19 cellular contexts compared by ENCODE assay signal in the genomic region with DNA sequence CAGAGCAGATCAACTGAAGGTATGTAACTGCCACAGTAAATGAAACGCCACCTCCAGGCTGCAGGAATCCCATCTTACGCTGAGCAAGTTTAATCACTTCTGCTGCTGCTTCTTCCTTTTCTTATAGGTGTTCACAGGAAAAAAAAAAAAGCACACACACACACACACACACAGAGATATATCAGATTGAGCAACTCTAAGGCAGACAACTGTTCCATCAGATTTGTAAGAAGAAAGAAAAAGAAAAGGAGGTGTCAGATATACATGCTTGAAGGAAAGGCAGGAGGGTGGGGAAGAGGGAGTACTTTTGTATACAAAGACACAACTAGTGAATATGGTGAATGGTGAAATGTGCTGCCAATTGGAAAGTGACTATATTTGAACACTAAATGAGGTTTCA. TPM values are rescaled to one million over a fixed set of nuclear protein-coding genes. Genes with fewer than 3 reads are reported as not detected.
A peak's percentile ranks its signal among the peaks of the same experiment; 100 is the strongest.
DNase-seq lines count a peak whose midpoint lies in the region; ATAC-seq and TF ChIP-seq lines count a peak whose summit lies in the region.
"Had no signal": no experiment of that assay in that cellular context is flagged by ENCODE, and none has a peak within 500 bp of the region (broad histone marks: within the 10 kb centered on the region; RNA-seq: fewer than 3 reads in every experiment).

No MANE protein-coding gene starts in this region.

- WGBS in heart right ventricle, 2 donors, result 87 to 97% methylated on average over 2 of the region's 2 CpGs
- WGBS in right lobe of liver (ENCODE audit: insufficient coverage, low coverage, low lambda C conversion rate, missing lambda C conversion rate), result 92% methylated on average over 2 of the region's 2 CpGs

- H3K4me3 ChIP-seq in heart right ventricle (no peak overlapping the region), breast epithelium (no peak overlapping the region), stomach smooth muscle (ENCODE audit: low read length in 2 of 2) (peak overlapping the region in 1 of 2 donors; percentile 29), right lobe of liver (no peak overlapping the region)

- H3K4me1 Mint-ChIP-seq in neural crest cell, result peaks cover 37% of the 10 kb centered on the region

- TF ChIP-seq POLR2A in breast epithelium (IDR thresholded peaks at IDR 0.05), result no peak
- no peak for TF ChIP-seq POLR2A in right lobe of liver (IDR thresholded peaks at IDR 0.05)

- ATAC-seq in heart right ventricle (peak in 2 of 8 donors; percentile 13 to 16), left cardiac atrium (no peak), right lobe of liver (no peak), SK-N-SH treated with all-trans-retinoic acid at 6 μM for 48 hours (no peak)
- ATAC-seq: activated CD8-positive, alpha-beta memory T cell treated with anti-CD3 and anti-CD28 coated beads, Interleukin-2, amount 10 ng/mL, durations not matched to agents 7 days and 5 days; foreskin keratinocyte had no signal

- H3K9me3 ChIP-seq in heart right ventricle, result no peaks in the 10 kb centered on the region
- H3K9me3 ChIP-seq in breast epithelium, result no peaks in the 10 kb centered on the region
- no peaks in the 10 kb centered on the region for H3K9me3 ChIP-seq in stomach smooth muscle (ENCODE audit: control insufficient read depth in 2 of 2, low read length in 2 of 2)
- no peaks in the 10 kb centered on the region for H3K9me3 ChIP-seq in right lobe of liver

- TF ChIP-seq CTCF in heart right ventricle (IDR thresholded peaks at IDR 0.05), result no peak
- TF ChIP-seq CTCF in breast epithelium (IDR thresholded peaks at IDR 0.05), result no peak
- no peak for TF ChIP-seq CTCF in neural crest cell (conservative IDR thresholded peaks at IDR 0.05)
- TF ChIP-seq CTCF in right lobe of liver (IDR thresholded peaks at IDR 0.05), result no peak

- H3K27ac Mint-ChIP-seq in neural crest cell (ENCODE audit: unreplicated experiment), result peak overlapping the region; percentile 38

- peaks cover 0 to 57% (median 0%) of the 10 kb centered on the region in 9 donors for H3K36me3 ChIP-seq in heart right ventricle
- H3K36me3 ChIP-seq in breast epithelium, result no peaks in the 10 kb centered on the region
- H3K36me3 ChIP-seq in stomach smooth muscle (ENCODE audit: control insufficient read depth in 2 of 2, insufficient read depth in 2 of 2, low read length in 2 of 2), result peaks cover 5 to 7% of the 10 kb centered on the region in 2 donors
- peaks cover 0 to 1% (median 0%) of the 10 kb centered on the region in 4 donors for H3K36me3 ChIP-seq in right lobe of liver

- H3K36me3 Mint-ChIP-seq in neural crest cell (ENCODE audit: low read depth), result peaks cover 3% of the 10 kb centered on the region

- H3K27ac ChIP-seq in heart right ventricle (peak overlapping the region in 6 of 10 donors; percentile 7 to 80 (median 53)), breast epithelium (peak overlapping the region; percentile 40 to 70), stomach smooth muscle (ENCODE audit: low read length) (peak overlapping the region; percentile 66), right lobe of liver (no peak overlapping the region)
- H3K27ac ChIP-seq: foreskin keratinocyte had no signal

- H3K27me3 ChIP-seq in heart right ventricle (no peaks in the 10 kb centered on the region), breast epithelium (no peaks in the 10 kb centered on the region), stomach smooth muscle (ENCODE audit: control insufficient read depth in 1 of 2, insufficient read depth in 2 of 2, low read length in 2 of 2) (no peaks in the 10 kb centered on the region), right lobe of liver (no peaks in the 10 kb centered on the region)
- H3K27me3 ChIP-seq: foreskin keratinocyte had no signal

- H3K27me3 Mint-ChIP-seq in neural crest cell (ENCODE audit: low read depth), result no peaks in the 10 kb centered on the region
- H3K27me3 Mint-ChIP-seq: activated CD8-positive, alpha-beta memory T cell treated with anti-CD3 and anti-CD28 coated beads, Interleukin-2, amount 10 ng/mL, durations not matched to agents 7 days and 5 days; CD4-positive, CD25-positive, alpha-beta regulatory T cell had no signal

- peaks cover 0 to 40% (median 17%) of the 10 kb centered on the region in 9 donors for H3K4me1 ChIP-seq in heart right ventricle
- H3K4me1 ChIP-seq in breast epithelium, result peaks cover 0 to 11% of the 10 kb centered on the region in 2 donors
- H3K4me1 ChIP-seq in stomach smooth muscle (ENCODE audit: control insufficient read depth, insufficient read depth, low read length), result peaks cover 18% of the 10 kb centered on the region
- H3K4me1 ChIP-seq in right lobe of liver, result no peaks in the 10 kb centered on the region
- H3K4me1 ChIP-seq: foreskin keratinocyte had no signal

- no peak overlapping the region for H3K4me3 Mint-ChIP-seq in neural crest cell

- DNase-seq in heart right ventricle, result no peak
- no peak for DNase-seq in left cardiac atrium
- no peak for DNase-seq in breast epithelium (ENCODE audit: low spot score in 2 of 2)
- no peak for DNase-seq in neural crest cell (ENCODE audit: low read depth, low spot score)
- no peak for DNase-seq in HCEC 1CT
- no peak for DNase-seq in right lobe of liver
- DNase-seq: ACHN; activated CD4-positive, alpha-beta T cell treated with anti-CD3 and anti-CD28 coated beads for 4 hours; activated CD8-positive, alpha-beta memory T cell treated with anti-CD3 and anti-CD28 coated beads, Interleukin-2, amount 10 ng/mL, durations not matched to agents 7 days and 5 days; CD4-positive, CD25-positive, alpha-beta regulatory T cell; foreskin keratinocyte; kidney glomerular epithelial cell; NCI-H146; NCI-H2227 treated with DMSO at 0.1 percent for 48 hours; NCI-H774; SHP77 had no signal

- intact Hi-C loops in heart right ventricle (cut with DNase I), result no loop called here
- intact Hi-C loops in left cardiac atrium (cut with DNase I), result no loop called here
- intact Hi-C loops in breast epithelium (cut with DNase I; ENCODE audit: low total_unique reads), result no loop called here
- intact Hi-C loops in right lobe of liver (cut with DNase I), result no loop called here

- no peak overlapping the region for H3K9ac ChIP-seq in stomach smooth muscle (ENCODE audit: low read length in 2 of 2)

- no peaks in the 10 kb centered on the region for H3K9me3 Mint-ChIP-seq in neural crest cell
- H3K9me3 Mint-ChIP-seq: activated T-helper 2 cell treated with anti-CD3 and anti-CD28 coated beads, Interferon-gamma antibody, Interleukin-2, Interleukin-4, amounts not matched to agents 10 μg/mL and 5 μg/mL and 100 μg/mL, durations not matched to agents 14 hours and 24 hours and 36 hours; CD4-positive, CD25-positive, alpha-beta regulatory T cell had no signal

TF ChIP-seq in SK-N-SH treated with all-trans-retinoic acid at 6 μM for 48 hours, 23 proteins besides CTCF, POLR2A, EP300 and RAD21:
- no peak for TF ChIP-seq CSDC2 (CRISPR knock-in tag; IDR thresholded peaks at IDR 0.05)
- no peak for TF ChIP-seq ZNF565 (CRISPR knock-in tag; conservative IDR thresholded peaks at IDR 0.05; ENCODE audit: low read depth)
- TF ChIP-seq RARB (CRISPR knock-in tag; IDR thresholded peaks at IDR 0.05), result no peak
- no peak for TF ChIP-seq PPARA (CRISPR knock-in tag; IDR thresholded peaks at IDR 0.05; ENCODE audit: borderline replicate concordance)
- TF ChIP-seq, protein P1, sequence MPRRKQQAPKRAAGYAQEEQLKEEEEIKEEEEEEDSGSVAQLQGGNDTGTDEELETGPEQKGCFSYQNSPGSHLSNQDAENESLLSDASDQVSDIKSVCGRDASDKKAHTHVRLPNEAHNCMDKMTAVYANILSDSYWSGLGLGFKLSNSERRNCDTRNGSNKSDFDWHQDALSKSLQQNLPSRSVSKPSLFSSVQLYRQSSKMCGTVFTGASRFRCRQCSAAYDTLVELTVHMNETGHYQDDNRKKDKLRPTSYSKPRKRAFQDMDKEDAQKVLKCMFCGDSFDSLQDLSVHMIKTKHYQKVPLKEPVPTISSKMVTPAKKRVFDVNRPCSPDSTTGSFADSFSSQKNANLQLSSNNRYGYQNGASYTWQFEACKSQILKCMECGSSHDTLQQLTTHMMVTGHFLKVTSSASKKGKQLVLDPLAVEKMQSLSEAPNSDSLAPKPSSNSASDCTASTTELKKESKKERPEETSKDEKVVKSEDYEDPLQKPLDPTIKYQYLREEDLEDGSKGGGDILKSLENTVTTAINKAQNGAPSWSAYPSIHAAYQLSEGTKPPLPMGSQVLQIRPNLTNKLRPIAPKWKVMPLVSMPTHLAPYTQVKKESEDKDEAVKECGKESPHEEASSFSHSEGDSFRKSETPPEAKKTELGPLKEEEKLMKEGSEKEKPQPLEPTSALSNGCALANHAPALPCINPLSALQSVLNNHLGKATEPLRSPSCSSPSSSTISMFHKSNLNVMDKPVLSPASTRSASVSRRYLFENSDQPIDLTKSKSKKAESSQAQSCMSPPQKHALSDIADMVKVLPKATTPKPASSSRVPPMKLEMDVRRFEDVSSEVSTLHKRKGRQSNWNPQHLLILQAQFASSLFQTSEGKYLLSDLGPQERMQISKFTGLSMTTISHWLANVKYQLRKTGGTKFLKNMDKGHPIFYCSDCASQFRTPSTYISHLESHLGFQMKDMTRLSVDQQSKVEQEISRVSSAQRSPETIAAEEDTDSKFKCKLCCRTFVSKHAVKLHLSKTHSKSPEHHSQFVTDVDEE (CRISPR knock-in tag; IDR thresholded peaks at IDR 0.05), result no peak

RNA-seq across cellular contexts. Expression of a gene that starts 28.6 kb away (rescaled TPM):
- total RNA-seq in heart right ventricle, result 1 to 10 TPM; 5.7 to 9.5 (median 8.0) TPM
- polyA plus RNA-seq in heart right ventricle, result 1 to 10 TPM; 2.6 to 3.2 TPM
- total RNA-seq in left cardiac atrium, result 1 to 10 TPM; 8.1 to 8.2 TPM
- total RNA-seq in breast epithelium, result 10 to 100 TPM; 10.2 to 19.3 (median 12.5) TPM
- total RNA-seq in neural crest cell, result 14.8 and 17.0 TPM in 2 replicates
- total RNA-seq in right lobe of liver, result 1 to 10 TPM; 2.5 to 2.9 (median 2.6) TPM

RNA-seq across cellular contexts. Expression of a gene that starts 44.8 kb away (rescaled TPM):
- total RNA-seq in heart right ventricle (1 to 10 TPM in 9 of 10 donors, under 1 TPM in 1; 0.62 to 2.6 (median 1.8) TPM), left cardiac atrium (10 to 100 TPM in 1 of 2 donors, 1 to 10 TPM in 1; 7.3 to 11.9 TPM), breast epithelium (1 to 10 TPM; 1.1 to 2.2 (median 2.0) TPM), neural crest cell (14.9 and 16.1 TPM in 2 replicates), right lobe of liver (1 to 10 TPM in 1 of 6 experiments, under 1 TPM in 5; 0.14 to 5.9 (median 0.30) TPM)
- polyA plus RNA-seq in heart right ventricle, result 1 to 10 TPM; 1.1 to 1.8 TPM

Comparison
In these comparisons a context has a peak if more than half of its experiments do, and no peak if none do; other contexts are left out.
1. H3K27ac ChIP-seq: peak in heart right ventricle (6 of 10), breast epithelium (2 of 2) and stomach smooth muscle (single experiment); none in right lobe of liver (0 of 3).